In the genomic region with DNA sequence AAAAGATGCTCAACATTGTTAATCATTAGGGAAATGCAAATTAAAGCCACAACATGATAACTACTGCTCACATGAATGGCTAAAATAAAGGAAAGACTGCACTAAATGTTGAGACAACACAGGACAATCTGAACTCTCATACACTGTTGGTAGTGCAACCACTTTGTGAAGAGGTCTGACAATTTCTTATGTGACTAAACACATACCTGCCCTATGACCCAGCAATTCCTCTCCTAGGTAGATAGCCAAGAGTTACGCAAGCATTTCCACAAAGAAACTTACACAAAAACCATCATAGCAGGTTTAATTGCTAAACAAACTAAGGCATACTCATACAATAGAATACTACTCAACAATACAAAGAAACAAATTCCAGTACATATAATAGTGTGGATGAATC, we compare ENCODE assay signal across 14 cellular contexts. TPM values are rescaled to one million over a fixed set of nuclear protein-coding genes. Genes with fewer than 3 reads are reported as not detected.
A peak's percentile ranks its signal among the peaks of the same experiment; 100 is the strongest.
DNase-seq lines count a peak whose midpoint lies in the region; ATAC-seq and TF ChIP-seq lines count a peak whose summit lies in the region.
"Had no signal": no experiment of that assay in that cellular context is flagged by ENCODE, and none has a peak within 500 bp of the region (broad histone marks: within the 10 kb centered on the region; RNA-seq: fewer than 3 reads in every experiment).

No MANE protein-coding gene starts in this region.

- no peaks in the 10 kb centered on the region for H3K36me3 ChIP-seq in PC-9 (ENCODE audit: low read depth)
- H3K36me3 ChIP-seq in right lobe of liver: no peaks in the 10 kb centered on the region
- H3K36me3 ChIP-seq in suprapubic skin: no peaks in the 10 kb centered on the region
- H3K36me3 ChIP-seq: neural progenitor cell had no signal

- peaks cover 0 to 2% (median 0%) of the 10 kb centered on the region in 3 donors for H3K4me1 Mint-ChIP-seq in T-cell
- H3K4me1 Mint-ChIP-seq: mesothelial cell of epicardium had no signal

- TF ChIP-seq POLR2A in right lobe of liver (IDR thresholded peaks at IDR 0.05): no peak
- TF ChIP-seq POLR2A in suprapubic skin (IDR thresholded peaks at IDR 0.05): no peak

- no peaks in the 10 kb centered on the region; the same call in 1 of the 2 replicates for H3K9me3 ChIP-seq in PC-9 (ENCODE audit: insufficient read depth, low read depth)
- H3K9me3 ChIP-seq in right lobe of liver: no peaks in the 10 kb centered on the region
- H3K9me3 ChIP-seq in suprapubic skin: no peaks in the 10 kb centered on the region

- intact Hi-C loops in PC-9 (cut with micrococcal nuclease; ENCODE audit: unreplicated experiment) (no loop called here), right lobe of liver (cut with DNase I) (no loop called here)

- CTCF ChIA-PET in PC-9 (lab: Charles Lee) (no interaction called here), T-cell (lab: Charles Lee) (interaction anchor here in 1 of 2 donors (0.6 kb wide), 1 partner anchor 280 kb away, joined by 3 read pairs; no protein-coding TSS in a partner anchor)

- no peak overlapping the region for H2AFZ ChIP-seq in PC-9
- H2AFZ ChIP-seq: neural progenitor cell had no signal

- TF ChIP-seq EP300 in suprapubic skin (IDR thresholded peaks at IDR 0.05): no peak

- peaks cover 0 to 2% of the 10 kb centered on the region in 2 donors for H3K27me3 Mint-ChIP-seq in T-cell

- H3K9me2 ChIP-seq in PC-9 (ENCODE audit: insufficient read depth): no peaks in the 10 kb centered on the region

- no peaks in the 10 kb centered on the region for H3K79me2 ChIP-seq in PC-9 (ENCODE audit: low read depth)

- no peak overlapping the region for H3K4me2 ChIP-seq in PC-9
- H3K4me2 ChIP-seq: neural progenitor cell had no signal

- H3K27me3 ChIP-seq in PC-9 (ENCODE audit: insufficient read depth, low read depth) (no peaks in the 10 kb centered on the region), right lobe of liver (no peaks in the 10 kb centered on the region), suprapubic skin (no peaks in the 10 kb centered on the region)
- H3K27me3 ChIP-seq: neural progenitor cell had no signal

- H3K9me3 Mint-ChIP-seq in T-cell: no peaks in the 10 kb centered on the region
- H3K9me3 Mint-ChIP-seq: neural progenitor cell had no signal

- no peak overlapping the region for H3K27ac ChIP-seq in PC-9
- no peak overlapping the region for H3K27ac ChIP-seq in right lobe of liver
- H3K27ac ChIP-seq in suprapubic skin: no peak overlapping the region
- H3K27ac ChIP-seq: neural progenitor cell had no signal

- ATAC-seq in esophagus mucosa: peak; percentile 95
- ATAC-seq in right lobe of liver: peak; percentile 77 to 99 (median 91)
- ATAC-seq in HG03039 (IDR thresholded peaks at IDR 0.05; ENCODE audit: unreplicated experiment): no peak
- no peak for ATAC-seq in T-cell (replicated peaks in 1 of 4)

- no peaks in the 10 kb centered on the region for H3K36me3 Mint-ChIP-seq in T-cell
- H3K36me3 Mint-ChIP-seq: mesothelial cell of epicardium, neural progenitor cell had no signal

- H3K4me3 Mint-ChIP-seq in T-cell: no peak overlapping the region
- H3K4me3 Mint-ChIP-seq: mesothelial cell of epicardium, neural progenitor cell had no signal

- 38% methylated on average over 1 of the region's 1 CpG for WGBS in right lobe of liver (ENCODE audit: insufficient coverage, low coverage, low lambda C conversion rate, missing lambda C conversion rate)
- 96% methylated on average over 1 of the region's 1 CpG for WGBS in suprapubic skin

- no peak overlapping the region for H3K4me3 ChIP-seq in PC-9
- no peak overlapping the region for H3K4me3 ChIP-seq in right lobe of liver
- no peak overlapping the region for H3K4me3 ChIP-seq in suprapubic skin
- H3K4me3 ChIP-seq: neural progenitor cell had no signal

- DNase-seq in ELR (ENCODE audit: low read depth): peak; percentile 18
- peak; percentile 7 to 90 for DNase-seq in PC-9
- DNase-seq in right lobe of liver: no peak
- no peak for DNase-seq in NCI-H1048 (lab: John Stamatoyannopoulos, UW)
- no peak for DNase-seq in suprapubic skin (ENCODE audit: low spot score in 2 of 2)
- no peak for DNase-seq in T-cell
- DNase-seq: glutamatergic neuron, GOT3, NCI-H2081 treated with DMSO at 0.1 percent for 48 hours, NCI-H748 treated with DMSO at 0.1 percent for 48 hours had no signal

- no peak for TF ChIP-seq CTCF in PC-9 (conservative IDR thresholded peaks at IDR 0.05)
- no peak for TF ChIP-seq CTCF in right lobe of liver (IDR thresholded peaks at IDR 0.05)
- no peak for TF ChIP-seq CTCF in suprapubic skin (IDR thresholded peaks at IDR 0.05)

- H4K20me1 ChIP-seq in PC-9 (ENCODE audit: insufficient read depth): no peaks in the 10 kb centered on the region

- POLR2A ChIA-PET in PC-9 (lab: Charles Lee; ENCODE audit: unreplicated experiment): no interaction called here
- POLR2A ChIA-PET in T-cell (lab: Charles Lee): no interaction called here

- no TSS peak for BruUV-seq in PC-9 (replicated peaks; lab: Mats Ljungman, UMichigan)

- H3K27ac Mint-ChIP-seq in T-cell: no peak overlapping the region
- H3K27ac Mint-ChIP-seq: mesothelial cell of epicardium, neural progenitor cell had no signal

- H3K4me1 ChIP-seq in PC-9 (replicated peaks; ENCODE audit: insufficient read depth) (peaks cover 11% of the 10 kb centered on the region), right lobe of liver (no peaks in the 10 kb centered on the region), suprapubic skin (peaks cover 9% of the 10 kb centered on the region)

- H3F3A ChIP-seq in PC-9 (ENCODE audit: insufficient read depth, low read depth): no peaks in the 10 kb centered on the region

RNA-seq across cellular contexts. Expression of gene HERPUD2, which starts 41.8 kb away (rescaled TPM):
- 33.8 and 53.4 TPM in 2 replicates for total RNA-seq in PC-9 (2021)
- total RNA-seq in esophagus mucosa: 15.7 TPM
- 10 to 100 TPM; 15.4 to 26.7 (median 20.6) TPM for total RNA-seq in right lobe of liver
- total RNA-seq in suprapubic skin: 10 to 100 TPM; 35.2 to 59.8 (median 44.3) TPM
- 100 to 1,000 TPM in 1 of 5 donors, 10 to 100 TPM in 4; 58.4 to 122 (median 67.5) TPM for total RNA-seq in T-cell

Comparison
In these comparisons a context has a peak if more than half of its experiments do, and no peak if none do; other contexts are left out.
1. DNase-seq: peak in ELR (single experiment) and PC-9 (2 of 2); none in right lobe of liver (0 of 3), NCI-H1048 (single experiment), suprapubic skin (0 of 2) and T-cell (0 of 34).
2. ATAC-seq: peak in esophagus mucosa (single experiment) and right lobe of liver (4 of 4); none in HG03039 (single experiment) and T-cell (0 of 4).